1 cellular context compared by ENCODE assay signal in the genomic region with DNA sequence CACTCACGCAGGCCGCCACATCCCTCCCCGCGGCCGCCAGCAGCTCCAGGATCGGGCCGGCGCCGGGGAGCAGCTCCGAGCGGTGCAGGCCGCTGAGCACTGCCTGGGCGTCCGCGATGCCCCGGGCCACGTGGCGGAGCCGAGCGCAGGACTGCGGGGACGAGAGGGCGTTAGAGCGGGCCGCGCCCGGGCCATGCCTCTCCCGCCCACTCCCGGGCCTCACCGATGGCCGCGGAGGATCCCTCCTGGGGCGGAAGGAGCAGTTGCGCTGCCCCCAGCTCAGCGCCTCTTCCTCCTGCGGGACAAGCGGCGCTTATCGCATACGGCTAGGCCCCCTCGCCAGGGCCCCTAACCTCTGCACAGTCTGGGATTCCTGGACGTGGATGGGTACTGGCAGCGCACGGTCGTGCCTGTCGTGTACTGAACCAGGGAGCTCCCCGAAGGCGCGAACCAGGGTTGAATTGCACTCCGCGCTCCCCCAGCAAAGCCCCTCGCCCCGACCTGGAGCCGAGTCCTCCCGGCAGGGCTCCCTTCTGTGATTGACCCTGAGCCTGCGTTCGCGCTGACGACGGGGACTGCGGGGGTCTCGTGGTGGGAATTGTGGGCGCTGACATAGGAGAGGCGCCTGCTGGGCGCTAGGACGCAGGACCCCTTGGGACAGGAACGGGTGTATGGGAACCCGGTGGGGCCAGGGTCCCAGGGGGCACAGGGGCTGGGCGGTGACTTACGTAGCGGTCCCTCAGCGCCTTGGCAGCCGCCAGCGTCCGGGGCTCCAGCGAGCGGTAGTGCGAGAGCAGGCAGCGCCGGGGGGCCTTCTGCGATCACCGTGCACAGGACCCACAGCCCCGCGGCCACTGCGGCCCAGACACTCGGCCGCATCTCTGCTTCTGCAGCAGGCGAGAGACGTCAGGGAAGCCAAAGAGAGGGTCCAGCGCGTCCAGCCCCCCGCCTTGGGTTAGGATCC.
A peak's percentile ranks its signal among the peaks of the same experiment; 100 is the strongest.
TF ChIP-seq lines count a peak whose summit lies in the region.

No MANE protein-coding gene starts in this region.

TF ChIP-seq in K562, 482 proteins besides CTCF, POLR2A, EP300 and RAD21:
- TF ChIP-seq ARNT (IDR thresholded peaks at IDR 0.05) (no peak), ZNF282 (CRISPR knock-in tag; IDR thresholded peaks at IDR 0.05) (no peak), MTF1 (CRISPR knock-in tag; IDR thresholded peaks at IDR 0.05; ENCODE audit: borderline replicate concordance) (no peak), PRMT5 (CRISPR knock-in tag; IDR thresholded peaks at IDR 0.05) (no peak), KDM1A (IDR thresholded peaks at IDR 0.05) (no peak), RNF2 (IDR thresholded peaks at IDR 0.05) (no peak)
- TF ChIP-seq, protein P1, sequence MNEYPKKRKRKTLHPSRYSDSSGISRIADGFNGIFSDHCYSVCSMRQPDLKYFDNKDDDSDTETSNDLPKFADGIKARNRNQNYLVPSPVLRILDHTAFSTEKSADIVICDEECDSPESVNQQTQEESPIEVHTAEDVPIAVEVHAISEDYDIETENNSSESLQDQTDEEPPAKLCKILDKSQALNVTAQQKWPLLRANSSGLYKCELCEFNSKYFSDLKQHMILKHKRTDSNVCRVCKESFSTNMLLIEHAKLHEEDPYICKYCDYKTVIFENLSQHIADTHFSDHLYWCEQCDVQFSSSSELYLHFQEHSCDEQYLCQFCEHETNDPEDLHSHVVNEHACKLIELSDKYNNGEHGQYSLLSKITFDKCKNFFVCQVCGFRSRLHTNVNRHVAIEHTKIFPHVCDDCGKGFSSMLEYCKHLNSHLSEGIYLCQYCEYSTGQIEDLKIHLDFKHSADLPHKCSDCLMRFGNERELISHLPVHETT (CRISPR knock-in tag; conservative IDR thresholded peaks at IDR 0.05 in 1 of 2, IDR thresholded peaks at IDR 0.05 in 1 of 2), result no peak
- TF ChIP-seq, protein P2, sequence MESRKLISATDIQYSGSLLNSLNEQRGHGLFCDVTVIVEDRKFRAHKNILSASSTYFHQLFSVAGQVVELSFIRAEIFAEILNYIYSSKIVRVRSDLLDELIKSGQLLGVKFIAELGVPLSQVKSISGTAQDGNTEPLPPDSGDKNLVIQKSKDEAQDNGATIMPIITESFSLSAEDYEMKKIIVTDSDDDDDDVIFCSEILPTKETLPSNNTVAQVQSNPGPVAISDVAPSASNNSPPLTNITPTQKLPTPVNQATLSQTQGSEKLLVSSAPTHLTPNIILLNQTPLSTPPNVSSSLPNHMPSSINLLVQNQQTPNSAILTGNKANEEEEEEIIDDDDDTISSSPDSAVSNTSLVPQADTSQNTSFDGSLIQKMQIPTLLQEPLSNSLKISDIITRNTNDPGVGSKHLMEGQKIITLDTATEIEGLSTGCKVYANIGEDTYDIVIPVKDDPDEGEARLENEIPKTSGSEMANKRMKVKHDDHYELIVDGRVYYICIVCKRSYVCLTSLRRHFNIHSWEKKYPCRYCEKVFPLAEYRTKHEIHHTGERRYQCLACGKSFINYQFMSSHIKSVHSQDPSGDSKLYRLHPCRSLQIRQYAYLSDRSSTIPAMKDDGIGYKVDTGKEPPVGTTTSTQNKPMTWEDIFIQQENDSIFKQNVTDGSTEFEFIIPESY (CRISPR knock-in tag; IDR thresholded peaks at IDR 0.05), result peak; percentile 40
